24 cellular contexts compared by ENCODE assay signal in genomic region chr9:133832836-133833235, GRCh38.
"Had no signal": no experiment of that assay in that cellular context is flagged by ENCODE, and none has a peak within 500 bp of the region (broad histone marks: within the 10 kb centered on the region; RNA-seq: fewer than 3 reads in every experiment).

No MANE protein-coding gene starts in this region.

- H3K36me3 Mint-ChIP-seq: IgD-negative memory B cell had no signal

- H3K4me2 ChIP-seq: KMS-11, SK-N-SH had no signal

- H3K9me3 Mint-ChIP-seq: IgD-negative memory B cell had no signal

- ATAC-seq: K562 had no signal

- DNase-seq: Kasumi-1, MV-4-11, NCI-H1048, NCI-H1105, NCI-H1417, NCI-H187, NCI-H2029, NCI-H2081 treated with DMSO at 0.1 percent for 48 hours, NCI-H2171, NCI-H226, NCI-H446, NCI-H510A, NCI-H524 treated with DMSO at 0.1 percent for 48 hours, NCI-H69, NCI-H774, SHP77, SK-N-SH, SW 1271 had no signal

- H3K4me3 ChIP-seq: K562 had no signal

- H3K9me3 ChIP-seq: SK-N-SH had no signal

- H3K27ac ChIP-seq: HL-60, KMS-11 had no signal

- H3K27me3 Mint-ChIP-seq: IgD-negative memory B cell had no signal

- FAIRE-seq: HTR-8/SVneo, K562, RCC 7860 had no signal

- H3K9ac ChIP-seq: KMS-11, SK-N-SH had no signal

- H3K4me3 Mint-ChIP-seq: IgD-negative memory B cell had no signal
